17 cellular contexts compared by ENCODE assay signal in the genomic region with DNA sequence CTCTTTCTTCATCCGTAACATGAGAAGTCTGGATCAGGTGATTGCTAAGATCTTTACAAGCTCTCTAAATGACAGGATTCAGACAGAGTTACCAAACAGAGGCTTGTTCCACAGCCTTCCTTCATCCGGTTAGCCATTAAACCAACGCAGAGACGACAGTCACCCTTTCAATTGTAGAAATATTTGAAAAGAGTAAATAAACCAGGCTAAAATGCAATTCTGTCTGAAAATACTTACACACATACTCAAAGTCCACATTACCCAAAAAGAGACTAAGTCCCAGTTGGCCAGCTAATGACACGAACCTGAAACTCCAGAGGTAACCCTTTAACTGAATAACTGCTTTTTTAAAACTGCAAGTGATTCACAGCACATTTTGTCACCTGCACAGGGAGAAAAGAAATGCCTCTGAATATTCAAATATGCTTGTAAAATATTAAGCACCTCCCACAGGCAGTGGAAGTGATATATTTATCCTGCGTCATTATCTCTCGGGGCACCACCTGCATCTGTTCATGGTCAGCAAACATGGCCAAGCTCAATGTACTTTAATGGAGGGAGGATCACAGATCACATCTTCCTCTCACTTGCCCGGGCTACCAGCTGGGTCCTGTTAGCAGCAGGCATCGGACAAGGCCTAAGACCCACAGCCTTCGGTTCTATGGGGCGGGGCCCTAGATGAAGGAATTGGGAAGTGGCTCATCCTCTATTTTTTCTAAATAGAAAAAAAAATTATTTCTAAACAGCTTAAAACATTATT. TPM values are rescaled to one million over a fixed set of nuclear protein-coding genes. Genes with fewer than 3 reads are reported as not detected.
DNase-seq lines count a peak whose midpoint lies in the region; ATAC-seq, FAIRE-seq and TF ChIP-seq lines count a peak whose summit lies in the region.
"Had no signal": no experiment of that assay in that cellular context is flagged by ENCODE, and none has a peak within 500 bp of the region (broad histone marks: within the 10 kb centered on the region; RNA-seq: fewer than 3 reads in every experiment).

No MANE protein-coding gene starts in this region.

- TF ChIP-seq EP300 in A549 (IDR thresholded peaks at IDR 0.05): no peak
- no peak for TF ChIP-seq EP300 in K562 (IDR thresholded peaks at IDR 0.05; ENCODE audit: low read length)

- TF ChIP-seq CTCF in A549 (IDR thresholded peaks at IDR 0.05): no peak
- no peak for TF ChIP-seq CTCF in K562 (IDR thresholded peaks at IDR 0.05 in 2 of 3, conservative IDR thresholded peaks at IDR 0.05 in 1 of 3; ENCODE audit: insufficient read depth in 2 of 3, low read depth in 1 of 3, low read length in 3 of 3)
- TF ChIP-seq CTCF in liver (IDR thresholded peaks at IDR 0.05; ENCODE audit: low read depth, low read length, missing input control): no peak

- FAIRE-seq in A549 (lab: Jason Lieb, UNC) (no peak), K562 (lab: Jason Lieb, UNC) (no peak)

- no peak; a peak in 1 of 6 replicates for ATAC-seq in A549
- ATAC-seq in K562: 0 out of 3 replicates have a peak, but pooled peaks have one; percentile 37
- no peak for ATAC-seq in GM21619 (IDR thresholded peaks at IDR 0.05; ENCODE audit: unreplicated experiment)
- ATAC-seq: T-cell had no signal

- DNase-seq in A549 (ENCODE audit: low read depth in 1 of 2, low spot score in 1 of 2): no peak
- peak; percentile 48 for DNase-seq in NCI-H146 (lab: John Stamatoyannopoulos, UW)
- DNase-seq in K562 (ENCODE audit: extremely low read depth in 1 of 4, low spot score in 3 of 4): no peak
- DNase-seq in DMS114 treated with DMSO at 0.1 percent for 48 hours (lab: John Stamatoyannopoulos, UW; ENCODE audit: unreplicated experiment): no peak
- DNase-seq in NCI-H187 (lab: John Stamatoyannopoulos, UW): no peak
- no peak for DNase-seq in activated naive CD4-positive, alpha-beta T cell treated with anti-CD3 and anti-CD28 coated beads, Interleukin-2, amount 50 U/mL, for 16 hours
- DNase-seq: DMS153, HCEC 1CT, NCI-H2029, OCI-M1, T-cell had no signal

- BruUV-seq in K562 (replicated peaks; lab: Mats Ljungman, UMichigan): no TSS peak

- H3K4me3 ChIP-seq in A549 (no peak overlapping the region), K562 (no peak overlapping the region), liver (ENCODE audit: low read depth in 1 of 3, low read length in 3 of 3) (peak overlapping the region in 1 of 3 donors; percentile 5)

- 74% methylated on average over 11 of the region's 11 CpGs for WGBS in A549 (ENCODE audit: missing lambda C conversion rate)
- 15% methylated on average over 11 of the region's 11 CpGs for WGBS in K562 (ENCODE audit: insufficient coverage, low coverage, missing lambda C conversion rate)
- WGBS in liver: 48% methylated on average over 11 of the region's 11 CpGs

- peak overlapping the region; percentile 21; the same call in 1 of the 3 replicates for H3K4me2 ChIP-seq in A549
- H3K4me2 ChIP-seq in K562 (ENCODE audit: insufficient read depth, low read length): no peak overlapping the region; the same call in 1 of the 2 replicates

- in situ Hi-C loops in K562 (cut with MboI): no loop called here

- POLR2A ChIA-PET in A549 (lab: Yijun Ruan, JAX) (no interaction called here), K562 (lab: Yijun Ruan, JAX) (interaction anchor here (1.2 kb wide), 1 partner anchor 42 kb away, joined by 3 read pairs; no protein-coding TSS in a partner anchor)

- CTCF ChIA-PET in A549 (lab: Yijun Ruan, JAX): interaction anchor here (1.0 to 1.4 kb wide), 2 partner anchors 12 to 28 kb away, joined by 3 read pairs; no protein-coding TSS in a partner anchor
- CTCF ChIA-PET in K562 (lab: Yijun Ruan, JAX; ENCODE audit: low intra/inter-chr PET ratio): no interaction called here

- TF ChIP-seq RAD21 in A549 (conservative IDR thresholded peaks at IDR 0.05 in 1 of 2, IDR thresholded peaks at IDR 0.05 in 1 of 2) (no peak), K562 (CRISPR knock-in tag; conservative IDR thresholded peaks at IDR 0.05 in 1 of 2, IDR thresholded peaks at IDR 0.05 in 1 of 2) (no peak), liver (IDR thresholded peaks at IDR 0.05) (peak in 1 of 2 donors; percentile 14)

- H3K27me3 ChIP-seq in K562 (ENCODE audit: control insufficient read depth in 2 of 2, insufficient read depth in 2 of 2, low read length in 2 of 2): no peaks in the 10 kb centered on the region
- no peaks in the 10 kb centered on the region for H3K27me3 ChIP-seq in liver (ENCODE audit: control insufficient read depth in 4 of 4, insufficient read depth in 4 of 4, low read length in 3 of 4)

- H4K20me1 ChIP-seq in K562 (replicated peaks; ENCODE audit: control insufficient read depth, insufficient read depth, low read length): no peaks in the 10 kb centered on the region

- H3K36me3 ChIP-seq in K562 (ENCODE audit: control insufficient read depth, insufficient read depth, low read length) (no peaks in the 10 kb centered on the region), liver (ENCODE audit: control insufficient read depth in 4 of 4, insufficient read depth in 3 of 4, low read depth in 1 of 4, low read length in 3 of 4) (no peaks in the 10 kb centered on the region)

- H3K79me2 ChIP-seq in K562 (ENCODE audit: control insufficient read depth, insufficient read depth, low read length): no peaks in the 10 kb centered on the region

- H3K4me1 ChIP-seq in A549 (no peaks in the 10 kb centered on the region), K562 (replicated peaks in 1 of 2; ENCODE audit: control insufficient read depth in 2 of 2, insufficient read depth in 2 of 2, low read length in 2 of 2) (no peaks in the 10 kb centered on the region; a peak in 2 of 5 replicates), liver (ENCODE audit: control insufficient read depth in 4 of 4, insufficient read depth in 4 of 4, low read length in 3 of 4) (peaks cover 2 to 20% (median 6%) of the 10 kb centered on the region in 4 donors)

- H3K27ac ChIP-seq in A549 (no peak overlapping the region), K562 (ENCODE audit: extremely low read depth, low read depth, low read length) (no peak overlapping the region), liver (ENCODE audit: low read depth in 1 of 2, low read length in 2 of 2) (peak overlapping the region; percentile 71 to 78)
- H3K27ac ChIP-seq: C4-2B, RWPE1 had no signal

- no peak overlapping the region for H3K9ac ChIP-seq in K562 (ENCODE audit: insufficient read depth in 1 of 2, low read depth in 2 of 2, low read length in 2 of 2)
- H3K9ac ChIP-seq in liver (ENCODE audit: low read depth in 1 of 2, low read length in 2 of 2): no peak overlapping the region

- intact Hi-C loops in K562 (cut with micrococcal nuclease): no loop called here

- no peak for TF ChIP-seq POLR2A in A549 (IDR thresholded peaks at IDR 0.05; ENCODE audit: low read length)
- no peak for TF ChIP-seq POLR2A in K562 (conservative IDR thresholded peaks at IDR 0.05)

- H3K9me1 ChIP-seq in K562 (ENCODE audit: control insufficient read depth, insufficient read depth, low read length): no peaks in the 10 kb centered on the region

- H2AFZ ChIP-seq in K562 (ENCODE audit: low read depth, low read length): peak overlapping the region; percentile 47; the same call in 1 of the 2 replicates

- H3K9me3 ChIP-seq in A549 (no peaks in the 10 kb centered on the region), K562 (replicated peaks; ENCODE audit: control insufficient read depth, insufficient read depth, low read depth, low read length) (no peaks in the 10 kb centered on the region), liver (ENCODE audit: control insufficient read depth in 4 of 4, low read length in 3 of 4) (no peaks in the 10 kb centered on the region)

TF ChIP-seq in A549, 52 proteins besides CTCF, POLR2A, EP300 and RAD21 (continues in another document):
- TF ChIP-seq NFE2L2 (conservative IDR thresholded peaks at IDR 0.05; ENCODE audit: low read length) (no peak), JUNB (IDR thresholded peaks at IDR 0.05) (no peak)

TF ChIP-seq in K562, 482 proteins besides CTCF, POLR2A, EP300 and RAD21 (continues in another document):
- TF ChIP-seq SMARCC2 (IDR thresholded peaks at IDR 0.05; ENCODE audit: low read depth) (no peak), ZNF175 (CRISPR knock-in tag; IDR thresholded peaks at IDR 0.05; ENCODE audit: low read depth) (no peak), FOXA3 (CRISPR knock-in tag; conservative IDR thresholded peaks at IDR 0.05 in 1 of 2, IDR thresholded peaks at IDR 0.05 in 1 of 2) (no peak), POLR2H (tag; IDR thresholded peaks at IDR 0.05; ENCODE audit: low read depth) (no peak), MCM5 (IDR thresholded peaks at IDR 0.05; ENCODE audit: low read depth) (no peak)

TF ChIP-seq in liver, 16 proteins besides CTCF, POLR2A, EP300 and RAD21 (continues in another document):
- TF ChIP-seq RXRA (IDR thresholded peaks at IDR 0.05) (peak; percentile 40 to 67), YY1 (IDR thresholded peaks at IDR 0.05) (peak; percentile 74), TAF1 (conservative IDR thresholded peaks at IDR 0.05) (peak; percentile 24), JUND (IDR thresholded peaks at IDR 0.05) (peak; percentile 15 to 59)

RNA-seq across cellular contexts. Expression of a gene that starts 38.8 kb away (rescaled TPM):
- polyA plus RNA-seq in A549 (2011; rRNA removed) (0.34 and 0.45 TPM in 2 replicates), A549 (2017; fragmentation: RNase III; extraction: RNeasy Plus Mini Kit Qiagen cat#74134 plus additional on column Dnase treatment) (2.5 to 4.2 TPM (median 3.8 TPM) in 3 replicates), K562 (2011; rRNA removed) (not detected in 2 replicates), K562 (2014; fragmentation: Illumina TruSeq; extraction: Trizol) (not detected in 2 replicates), K562 (2014; fragmentation: Nextera tagmentation; extraction: Ambion mirVana) (not detected), K562 (2014; rRNA removed) (not detected in 2 replicates), liver (under 1 TPM in 1 of 2 donors, not detected in 1; 0.01 TPM)
- 0.36 and 0.40 TPM in 2 replicates for polyA plus RNA-seq in A549 (2012; cell fraction: cytosol; rRNA removed)
- 0.68 and 0.91 TPM in 2 replicates for polyA plus RNA-seq in A549 (2012; cell fraction: nucleus; rRNA removed)
- polyA minus RNA-seq in A549 (2011; rRNA and poly(A)+ RNA removed): 0.73 and 0.74 TPM in 2 replicates
- not detected in 2 replicates for total RNA-seq in K562 (2011; cell fraction: chromatin; rRNA removed; ENCODE audit: low replicate concordance)
- not detected in 2 replicates for total RNA-seq in K562 (2011; cell fraction: nucleolus; rRNA removed)
- not detected in 2 replicates for total RNA-seq in K562 (2011; cell fraction: nucleoplasm; rRNA removed)
- total RNA-seq in K562 (2014; rRNA removed) (not detected in 2 replicates), K562 (2014; rRNA removed; fragmentation: Illumina TruSeq; extraction: Trizol) (not detected in 2 replicates), K562 (2015; rRNA removed; fragmentation: Illumina TruSeq; extraction: Trizol) (not detected in 2 replicates), K562 (2021) (not detected in 2 replicates), liver (not detected)
- polyA plus RNA-seq in K562 (2011; cell fraction: cytosol; rRNA removed): not detected in 2 replicates
- not detected in 2 replicates for polyA plus RNA-seq in K562 (2011; cell fraction: nucleus; rRNA removed)
- not detected in 2 replicates for polyA plus RNA-seq in K562 (2012)
- not detected in 2 replicates for polyA minus RNA-seq in K562 (2011; rRNA and poly(A)+ RNA removed)
- polyA minus RNA-seq in K562 (2011; cell fraction: cytosol; rRNA and poly(A)+ RNA removed): not detected in 2 replicates
- polyA minus RNA-seq in K562 (2011; cell fraction: nucleus; rRNA and poly(A)+ RNA removed): not detected in 2 replicates
- total RNA-seq: HT-29 had no signal
- polyA plus RNA-seq: IgD-negative memory B cell had no signal

Comparison
In these comparisons a context has a peak if more than half of its experiments do, and no peak if none do; other contexts are left out.
1. H3K27ac ChIP-seq: peak in liver (2 of 2); none in A549 (0 of 2) and K562 (single experiment).